ENCODE assay signal across 12 cellular contexts in the genomic region with DNA sequence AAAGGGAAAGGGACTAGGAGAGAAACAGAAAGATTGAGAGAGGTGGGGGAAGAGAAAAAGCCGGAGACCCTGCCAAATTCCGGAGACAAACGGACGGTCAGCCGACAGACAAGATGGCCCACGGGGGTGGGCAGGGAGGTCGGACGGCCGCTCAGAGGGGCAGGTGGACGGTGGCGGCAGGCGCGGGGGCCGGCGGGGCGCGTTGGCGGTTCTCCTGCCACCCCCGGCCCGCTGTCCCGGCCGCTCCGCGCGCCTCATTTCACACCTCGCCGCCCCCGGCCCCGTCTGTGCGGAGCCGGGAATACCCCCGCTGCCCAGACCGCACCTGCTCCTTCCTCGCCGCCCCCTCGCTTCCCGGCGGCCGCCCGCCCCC. TPM values are rescaled to one million over a fixed set of nuclear protein-coding genes. Genes with fewer than 3 reads are reported as not detected.
DNase-seq lines count a peak whose midpoint lies in the region; ATAC-seq and TF ChIP-seq lines count a peak whose summit lies in the region.
"Had no signal": no experiment of that assay in that cellular context is flagged by ENCODE, and none has a peak within 500 bp of the region (broad histone marks: within the 10 kb centered on the region; RNA-seq: fewer than 3 reads in every experiment).

No MANE protein-coding gene starts in this region.

- ATAC-seq in stimulated activated memory B cell treated with anti-CD40 and anti-IgM and Interleukin-4, amounts not matched to agents 10 μg/mL and 1 μg/mL and 100 μg/mL, for 72 hours: no peak
- no peak for ATAC-seq in GM19395 (IDR thresholded peaks at IDR 0.05; ENCODE audit: unreplicated experiment)

- H3K4me2 ChIP-seq in hepatocyte: peak overlapping the region; percentile 99

- peak overlapping the region; percentile 47 for H2AFZ ChIP-seq in hepatocyte

- DNase-seq in T-helper 2 cell treated with Interferon-gamma antibody and Interleukin-4, amounts not matched to agents 5 μg/mL and 100 μg/mL, for 36 hours (ENCODE audit: low spot score): peak; percentile 30
- DNase-seq in T-helper 2 cell (no peak), WERI-Rb-1 (no peak), hepatocyte (ENCODE audit: low spot score) (no peak), caudate nucleus (lab: John Stamatoyannopoulos, UW) (no peak), MV-4-11 (lab: John Stamatoyannopoulos, UW) (no peak)
- DNase-seq: activated CD8-positive, alpha-beta memory T cell treated with anti-CD3 and anti-CD28 coated beads, Interleukin-2, amount 50 U/mL, for 48 hours; NCI-H1417 treated with DMSO at 0.1 percent for 48 hours; small intestine had no signal

- no peaks in the 10 kb centered on the region for H3K9me3 ChIP-seq in WERI-Rb-1 (ENCODE audit: severe bottlenecking)
- no peaks in the 10 kb centered on the region for H3K9me3 ChIP-seq in hepatocyte (ENCODE audit: low read depth)

- H4K20me1 ChIP-seq in hepatocyte (ENCODE audit: insufficient read depth, poor library complexity, severe bottlenecking): no peaks in the 10 kb centered on the region

- peaks cover 2% of the 10 kb centered on the region for H3K36me3 Mint-ChIP-seq in T-helper 2 cell treated with Interferon-gamma antibody and Interleukin-4, amounts not matched to agents 5 μg/mL and 100 μg/mL, for 36 hours (ENCODE audit: low read depth)
- H3K36me3 Mint-ChIP-seq in stimulated activated memory B cell treated with anti-CD40 and anti-IgM and Interleukin-4, amounts not matched to agents 10 μg/mL and 1 μg/mL and 100 μg/mL, for 72 hours: no peaks in the 10 kb centered on the region

- H3K27me3 Mint-ChIP-seq in T-helper 2 cell treated with Interferon-gamma antibody and Interleukin-4, amounts not matched to agents 5 μg/mL and 100 μg/mL, for 36 hours (ENCODE audit: low read depth): peaks cover 45% of the 10 kb centered on the region
- H3K27me3 Mint-ChIP-seq in stimulated activated memory B cell treated with anti-CD40 and anti-IgM and Interleukin-4, amounts not matched to agents 10 μg/mL and 1 μg/mL and 100 μg/mL, for 72 hours: peaks cover 71% of the 10 kb centered on the region

- H3K27me3 ChIP-seq in WERI-Rb-1 (ENCODE audit: insufficient read depth, low read depth, severe bottlenecking): peaks cover 29% of the 10 kb centered on the region
- peaks cover 82% of the 10 kb centered on the region for H3K27me3 ChIP-seq in hepatocyte

- no peaks in the 10 kb centered on the region for H3K9me3 Mint-ChIP-seq in T-helper 2 cell treated with Interferon-gamma antibody and Interleukin-4, amounts not matched to agents 5 μg/mL and 100 μg/mL, for 36 hours
- H3K9me3 Mint-ChIP-seq in stimulated activated memory B cell treated with anti-CD40 and anti-IgM and Interleukin-4, amounts not matched to agents 10 μg/mL and 1 μg/mL and 100 μg/mL, for 72 hours: no peaks in the 10 kb centered on the region

- H3K4me3 ChIP-seq in WERI-Rb-1 (ENCODE audit: low read depth, low read length): peak overlapping the region; percentile 76
- H3K4me3 ChIP-seq in hepatocyte: no peak overlapping the region

- TF ChIP-seq CTCF in WERI-Rb-1 (IDR thresholded peaks at IDR 0.05; ENCODE audit: low read depth, low read length): no peak
- no peak for TF ChIP-seq CTCF in hepatocyte (IDR thresholded peaks at IDR 0.05; ENCODE audit: poor library complexity)

- H3K4me3 Mint-ChIP-seq in T-helper 2 cell treated with Interferon-gamma antibody and Interleukin-4, amounts not matched to agents 5 μg/mL and 100 μg/mL, for 36 hours: peak overlapping the region; percentile 58
- peak overlapping the region; percentile 75 for H3K4me3 Mint-ChIP-seq in stimulated activated memory B cell treated with anti-CD40 and anti-IgM and Interleukin-4, amounts not matched to agents 10 μg/mL and 1 μg/mL and 100 μg/mL, for 72 hours

- peaks cover 3% of the 10 kb centered on the region; the same call in 1 of the 2 replicates for H3K36me3 ChIP-seq in WERI-Rb-1
- H3K36me3 ChIP-seq in hepatocyte (replicated peaks; ENCODE audit: insufficient read depth, low read depth): no peaks in the 10 kb centered on the region

- peaks cover 17% of the 10 kb centered on the region for H3K4me1 Mint-ChIP-seq in T-helper 2 cell treated with Interferon-gamma antibody and Interleukin-4, amounts not matched to agents 5 μg/mL and 100 μg/mL, for 36 hours (ENCODE audit: low read depth)
- H3K4me1 Mint-ChIP-seq in stimulated activated memory B cell treated with anti-CD40 and anti-IgM and Interleukin-4, amounts not matched to agents 10 μg/mL and 1 μg/mL and 100 μg/mL, for 72 hours: peaks cover 31% of the 10 kb centered on the region

- H3K9me2 ChIP-seq in hepatocyte (replicated peaks; ENCODE audit: insufficient read depth): no peaks in the 10 kb centered on the region

- H3K79me2 ChIP-seq in hepatocyte: no peaks in the 10 kb centered on the region

- WGBS in hepatocyte (ENCODE audit: low lambda C conversion rate, missing lambda C conversion rate): 13% methylated on average over 6 of the region's 40 CpGs

- peaks cover 31% of the 10 kb centered on the region for H3K4me1 ChIP-seq in hepatocyte (ENCODE audit: insufficient read depth)

- no peak overlapping the region for H3K27ac ChIP-seq in WERI-Rb-1
- no peak overlapping the region for H3K27ac ChIP-seq in hepatocyte
- no peak overlapping the region for H3K27ac ChIP-seq in caudate nucleus (ENCODE audit: low read depth, low read length)

- H3K27ac Mint-ChIP-seq in T-helper 2 cell treated with Interferon-gamma antibody and Interleukin-4, amounts not matched to agents 5 μg/mL and 100 μg/mL, for 36 hours: no peak overlapping the region
- H3K27ac Mint-ChIP-seq in stimulated activated memory B cell treated with anti-CD40 and anti-IgM and Interleukin-4, amounts not matched to agents 10 μg/mL and 1 μg/mL and 100 μg/mL, for 72 hours: no peak overlapping the region

RNA-seq across cellular contexts. Expression of a gene that starts 0.9 kb away (rescaled TPM):
- total RNA-seq in hepatocyte: 0.20 TPM in 1 of 2 replicates, not detected in the other
- polyA plus RNA-seq in hepatocyte: not detected in 2 replicates
- total RNA-seq: left colon had no signal

RNA-seq across cellular contexts. Expression of a gene that starts 13.3 kb away (rescaled TPM):
- total RNA-seq in hepatocyte: not detected in 2 replicates
- polyA plus RNA-seq in hepatocyte: not detected in 2 replicates
- total RNA-seq: left colon had no signal
- polyA plus RNA-seq: small intestine had no signal

RNA-seq across cellular contexts. Expression of a gene that starts 20.3 kb away (rescaled TPM):
- total RNA-seq in hepatocyte: not detected in 2 replicates
- polyA plus RNA-seq in hepatocyte: not detected in 2 replicates

RNA-seq across cellular contexts. Expression of a gene that starts 44.7 kb away (rescaled TPM):
- 13.2 and 16.6 TPM in 2 replicates for total RNA-seq in hepatocyte
- polyA plus RNA-seq in hepatocyte: 20.7 TPM in 2 replicates

RNA-seq across cellular contexts. Expression of a gene that starts 46.3 kb away (rescaled TPM):
- total RNA-seq in hepatocyte: 1.4 and 2.9 TPM in 2 replicates
- 1.0 and 2.6 TPM in 2 replicates for polyA plus RNA-seq in hepatocyte
